ENCODE assay signal across 21 cellular contexts in the genomic region with DNA sequence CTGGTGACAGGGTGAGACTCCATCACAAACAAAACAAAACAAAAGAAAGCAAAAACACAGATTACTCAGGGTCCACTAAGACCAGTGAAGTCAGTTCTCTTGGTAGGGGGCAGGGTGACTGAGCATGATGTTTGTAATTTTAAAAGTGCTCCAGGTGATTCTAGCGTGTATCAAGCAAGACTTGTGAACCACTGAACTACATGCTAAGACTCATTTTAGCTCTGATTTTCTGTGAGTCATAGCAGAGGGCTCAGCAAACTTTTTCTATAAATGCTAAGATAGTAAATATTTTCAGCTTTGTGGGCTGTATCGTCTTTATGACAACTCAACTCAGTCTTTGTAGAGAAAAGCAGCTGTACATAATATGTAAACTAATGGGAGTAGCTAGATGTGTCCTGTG.
"Had no signal": no experiment of that assay in that cellular context is flagged by ENCODE, and none has a peak within 500 bp of the region (broad histone marks: within the 10 kb centered on the region; RNA-seq: fewer than 3 reads in every experiment).

No MANE protein-coding gene starts in this region.

- H3K27me3 ChIP-seq: MG63 had no signal

- FAIRE-seq: HepG2, K562, RCC 7860 had no signal

- H3K4me3 Mint-ChIP-seq: IgD-negative memory B cell had no signal

- H3K4me1 ChIP-seq: SJSA1 had no signal

- H3K27ac ChIP-seq: SJSA1, SK-N-MC had no signal

- DNase-seq: MG63, NCI-H1092, NCI-H1436, NCI-H1930, NCI-H2081, NCI-H2171, NCI-H226, NCI-H446, NCI-H510A, NCI-H524 treated with DMSO at 0.1 percent for 48 hours, NCI-H69, NCI-H774, Right ventricle myocardium superior, RPMI8226, SIG-M5 had no signal

- H3K36me3 ChIP-seq: MG63, SJSA1 had no signal

- H3K4me1 Mint-ChIP-seq: IgD-negative memory B cell had no signal

- H3K27ac Mint-ChIP-seq: IgD-negative memory B cell had no signal

- H3K4me3 ChIP-seq: K562, MG63, SJSA1, SK-N-MC had no signal

- H3K36me3 Mint-ChIP-seq: IgD-negative memory B cell had no signal

- H3K9me3 ChIP-seq: MG63, SJSA1 had no signal

- ATAC-seq: HepG2, K562 had no signal
